8 cellular contexts compared by ENCODE assay signal in the genomic region with DNA sequence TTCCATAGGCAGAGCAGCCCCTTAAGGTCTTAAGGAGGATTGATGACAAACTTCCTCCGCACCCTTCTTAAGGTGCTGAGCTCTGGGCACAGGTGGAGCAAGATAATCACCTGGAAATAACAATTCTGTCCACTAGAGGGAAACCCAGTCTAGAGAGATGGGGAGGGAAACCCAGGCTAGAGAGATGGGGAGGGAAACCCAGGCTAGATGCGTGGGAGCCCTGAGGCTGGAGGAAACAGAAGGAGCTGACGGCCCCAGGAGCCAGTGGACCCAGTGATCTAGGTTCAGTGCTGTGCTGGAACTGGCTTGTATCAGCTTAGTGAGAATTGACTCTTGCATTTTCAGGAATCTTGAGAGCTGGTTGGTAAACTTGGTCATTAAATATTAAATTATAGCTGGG. TPM values are rescaled to one million over a fixed set of nuclear protein-coding genes. Genes with fewer than 3 reads are reported as not detected.
DNase-seq lines count a peak whose midpoint lies in the region; FAIRE-seq lines count a peak whose summit lies in the region.

No MANE protein-coding gene starts in this region.

- H3K4me1 Mint-ChIP-seq in immature natural killer cell = no peaks in the 10 kb centered on the region

- peak; percentile 94 for FAIRE-seq in GM19239 (lab: Jason Lieb, UNC)

- DNase-seq in AML-193 (lab: John Stamatoyannopoulos, UW) (peak; percentile 72 to 73), GM19239 (ENCODE audit: insufficient read length, low spot score) (peak; percentile 88), NCI-H1436 (lab: John Stamatoyannopoulos, UW) (peak; percentile 85), SKM-1 treated with dmso at 0.1 percent for 144 hours (lab: John Stamatoyannopoulos, UW; ENCODE audit: unreplicated experiment) (peak; percentile 71), astrocyte of the hippocampus (ENCODE audit: low read depth, low spot score) (peak; percentile 80), immature natural killer cell (peak; percentile 21 to 45 (median 33)), GOT3 (lab: John Stamatoyannopoulos, UW) (no peak)
- peak; percentile 42 for DNase-seq in stimulated activated CD4-positive, alpha-beta T cell treated with anti-CD3 and anti-CD28 coated beads, Interleukin-1b, Interleukin-23, amount 100 ng/mL, for 48 hours

- peaks cover 3 to 11% (median 4%) of the 10 kb centered on the region in 3 donors for H3K27me3 Mint-ChIP-seq in immature natural killer cell (ENCODE audit: low read depth in 3 of 3)

- H3K4me3 Mint-ChIP-seq in immature natural killer cell = no peak overlapping the region

- peaks cover 0 to 4% (median 0%) of the 10 kb centered on the region in 3 donors for H3K36me3 Mint-ChIP-seq in immature natural killer cell

- no peaks in the 10 kb centered on the region for H3K9me3 Mint-ChIP-seq in immature natural killer cell

- no peak overlapping the region for H3K27ac Mint-ChIP-seq in immature natural killer cell

RNA-seq across cellular contexts. Expression of gene MYCL, which starts 17.8 kb away (rescaled TPM):
- 1 to 10 TPM in 2 of 3 donors, under 1 TPM in 1; 0.83 to 4.0 (median 2.9) TPM for polyA plus RNA-seq in immature natural killer cell

RNA-seq across cellular contexts. Expression of gene MFSD2A, which starts 35.4 kb away (rescaled TPM):
- polyA plus RNA-seq in immature natural killer cell = 1 to 10 TPM in 1 of 3 donors, under 1 TPM in 2; 0.29 to 4.2 (median 0.38) TPM

RNA-seq across cellular contexts. Expression of gene TRIT1, which starts 36.2 kb away (rescaled TPM):
- 1 to 10 TPM; 6.5 to 9.0 (median 8.5) TPM for polyA plus RNA-seq in immature natural killer cell
